ENCODE assay signal across 13 cellular contexts in the genomic region with DNA sequence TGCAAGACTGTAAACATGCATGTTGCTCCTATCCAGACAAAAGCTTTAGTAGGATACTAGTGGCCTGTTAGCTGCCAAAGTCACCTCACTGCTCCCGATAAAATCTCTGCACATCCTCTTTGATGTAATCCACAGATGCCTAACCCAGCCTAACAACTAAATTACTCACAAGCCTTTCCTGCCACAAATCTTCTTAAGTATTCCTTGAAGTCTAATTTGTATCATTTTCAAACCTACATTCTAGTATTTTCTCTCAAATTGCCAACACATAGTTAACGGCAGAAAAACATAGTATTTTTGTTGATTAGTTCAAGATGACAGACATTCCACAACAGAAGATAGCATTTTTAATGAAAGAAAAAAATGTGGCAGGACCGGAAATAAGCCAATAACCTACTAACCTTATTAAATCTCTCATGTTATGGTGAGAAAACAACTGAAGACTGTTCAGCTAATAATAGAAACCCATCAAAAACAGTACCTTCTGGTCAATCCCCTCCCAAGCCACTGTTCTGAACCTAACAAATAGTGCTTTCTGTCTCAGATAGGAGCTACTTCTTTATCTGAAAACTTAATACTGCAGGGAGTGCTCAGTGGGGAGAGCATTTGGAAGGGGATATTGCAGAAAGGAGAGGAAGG. TPM values are rescaled to one million over a fixed set of nuclear protein-coding genes. Genes with fewer than 3 reads are reported as not detected.
DNase-seq lines count a peak whose midpoint lies in the region; ATAC-seq and TF ChIP-seq lines count a peak whose summit lies in the region.
"Had no signal": no experiment of that assay in that cellular context is flagged by ENCODE, and none has a peak within 500 bp of the region (broad histone marks: within the 10 kb centered on the region; RNA-seq: fewer than 3 reads in every experiment).

A gene with protein sequence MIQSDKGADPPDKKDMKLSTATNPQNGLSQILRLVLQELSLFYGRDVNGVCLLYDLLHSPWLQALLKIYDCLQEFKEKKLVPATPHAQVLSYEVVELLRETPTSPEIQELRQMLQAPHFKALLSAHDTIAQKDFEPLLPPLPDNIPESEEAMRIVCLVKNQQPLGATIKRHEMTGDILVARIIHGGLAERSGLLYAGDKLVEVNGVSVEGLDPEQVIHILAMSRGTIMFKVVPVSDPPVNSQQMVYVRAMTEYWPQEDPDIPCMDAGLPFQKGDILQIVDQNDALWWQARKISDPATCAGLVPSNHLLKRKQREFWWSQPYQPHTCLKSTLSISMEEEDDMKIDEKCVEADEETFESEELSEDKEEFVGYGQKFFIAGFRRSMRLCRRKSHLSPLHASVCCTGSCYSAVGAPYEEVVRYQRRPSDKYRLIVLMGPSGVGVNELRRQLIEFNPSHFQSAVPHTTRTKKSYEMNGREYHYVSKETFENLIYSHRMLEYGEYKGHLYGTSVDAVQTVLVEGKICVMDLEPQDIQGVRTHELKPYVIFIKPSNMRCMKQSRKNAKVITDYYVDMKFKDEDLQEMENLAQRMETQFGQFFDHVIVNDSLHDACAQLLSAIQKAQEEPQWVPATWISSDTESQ (minus strand): TSS at position 57 of the 639 bp plus-strand sequence. CDS start 4,690 bp downstream, outside the sequence.

- H3K4me1 Mint-ChIP-seq in HFFc6 (ENCODE audit: low read depth): peaks cover 85% of the 10 kb centered on the region
- H3K4me1 Mint-ChIP-seq: stimulated activated naive B cell treated with anti-CD40 and anti-IgM and Interleukin-4, amounts not matched to agents 10 μg/mL and 1 μg/mL and 100 μg/mL, for 72 hours had no signal

- H3K9me3 ChIP-seq in esophagus muscularis mucosa: no peaks in the 10 kb centered on the region
- H3K9me3 ChIP-seq: mucosa of descending colon had no signal

- intact Hi-C loops in esophagus muscularis mucosa (cut with DNase I): no loop called here

- peak within 1 kb of the TSS; percentile 61 for H3K4me3 ChIP-seq in ACC112 (ENCODE audit: low read depth, low read length)
- no peak within 1 kb of the TSS for H3K4me3 ChIP-seq in esophagus muscularis mucosa
- H3K4me3 ChIP-seq: mucosa of descending colon had no signal

- TF ChIP-seq CTCF in HFFc6 (IDR thresholded peaks at IDR 0.05): no peak
- TF ChIP-seq CTCF in esophagus muscularis mucosa (IDR thresholded peaks at IDR 0.05): no peak

- H3K4me3 Mint-ChIP-seq in HFFc6: peak within 1 kb of the TSS; percentile 71
- H3K4me3 Mint-ChIP-seq: stimulated activated naive B cell treated with anti-CD40 and anti-IgM and Interleukin-4, amounts not matched to agents 10 μg/mL and 1 μg/mL and 100 μg/mL, for 72 hours had no signal

- H3K27ac Mint-ChIP-seq in HFFc6: peak within 1 kb of the TSS; percentile 84
- H3K27ac Mint-ChIP-seq: stimulated activated naive B cell treated with anti-CD40 and anti-IgM and Interleukin-4, amounts not matched to agents 10 μg/mL and 1 μg/mL and 100 μg/mL, for 72 hours had no signal

- DNase-seq in HFFc6: peak; percentile 85
- peak; percentile 54 for DNase-seq in amniotic epithelial cell (ENCODE audit: low read depth)
- peak; percentile 14 for DNase-seq in glomerular visceral epithelial cell (ENCODE audit: extremely low spot score)
- no peak for DNase-seq in esophagus muscularis mucosa (ENCODE audit: extremely low spot score)
- no peak for DNase-seq in DMS153 (lab: John Stamatoyannopoulos, UW)
- no peak for DNase-seq in NCI-H2196 treated with DMSO at 0.1 percent for 48 hours (lab: John Stamatoyannopoulos, UW; ENCODE audit: unreplicated experiment)
- DNase-seq: mucosa of descending colon; SHP77; stimulated activated naive B cell treated with anti-CD40 and anti-IgM and Interleukin-4, amounts not matched to agents 10 μg/mL and 1 μg/mL and 100 μg/mL, for 72 hours had no signal

- H2AFZ ChIP-seq in ACC112 (ENCODE audit: low read length, unreplicated experiment): peak within 1 kb of the TSS; percentile 16

- TF ChIP-seq EP300 in esophagus muscularis mucosa (IDR thresholded peaks at IDR 0.05): no peak

- H3K27ac ChIP-seq in ACC112 (ENCODE audit: low read depth, low read length) (peak within 1 kb of the TSS; percentile 95), esophagus muscularis mucosa (replicated peaks in 1 of 4) (peak within 1 kb of the TSS in 2 of 4 donors; percentile 8 to 16)
- H3K27ac ChIP-seq: C4-2B had no signal

- H3K27me3 Mint-ChIP-seq in HFFc6 (ENCODE audit: insufficient read depth): no peaks in the 10 kb centered on the region; the same call in 1 of the 2 replicates
- H3K27me3 Mint-ChIP-seq: stimulated activated naive B cell treated with anti-CD40 and anti-IgM and Interleukin-4, amounts not matched to agents 10 μg/mL and 1 μg/mL and 100 μg/mL, for 72 hours had no signal

- H3K27me3 ChIP-seq in ACC112 (ENCODE audit: insufficient read depth, low read length) (no peaks in the 10 kb centered on the region), esophagus muscularis mucosa (no peaks in the 10 kb centered on the region)

- H3K79me2 ChIP-seq in ACC112 (ENCODE audit: control insufficient read depth, insufficient read depth, low read length, unreplicated experiment): no peaks in the 10 kb centered on the region

- H3K36me3 Mint-ChIP-seq in HFFc6 (ENCODE audit: low read depth): peaks cover 33% of the 10 kb centered on the region

- H3K4me1 ChIP-seq in ACC112 (ENCODE audit: control insufficient read depth, insufficient read depth, low read length, unreplicated experiment) (peaks cover 50% of the 10 kb centered on the region), esophagus muscularis mucosa (peaks cover 6 to 19% (median 12%) of the 10 kb centered on the region in 4 donors)

- H3K36me3 ChIP-seq in ACC112 (ENCODE audit: insufficient read depth, low read length): peaks cover 10% of the 10 kb centered on the region
- H3K36me3 ChIP-seq in esophagus muscularis mucosa: peaks cover 14 to 43% (median 27%) of the 10 kb centered on the region in 4 donors

- TF ChIP-seq POLR2A in esophagus muscularis mucosa (IDR thresholded peaks at IDR 0.05; ENCODE audit: low read depth): no peak

- H3K9me3 Mint-ChIP-seq in HFFc6: no peaks in the 10 kb centered on the region
- H3K9me3 Mint-ChIP-seq: stimulated activated naive B cell treated with anti-CD40 and anti-IgM and Interleukin-4, amounts not matched to agents 10 μg/mL and 1 μg/mL and 100 μg/mL, for 72 hours had no signal

- WGBS in esophagus muscularis mucosa: 58% methylated on average over 3 of the region's 3 CpGs

- no peak for ATAC-seq in HG03469 (IDR thresholded peaks at IDR 0.05; ENCODE audit: unreplicated experiment)
- ATAC-seq: mucosa of descending colon; stimulated activated naive B cell treated with anti-CD40 and anti-IgM and Interleukin-4, amounts not matched to agents 10 μg/mL and 1 μg/mL and 100 μg/mL, for 72 hours had no signal

RNA-seq across cellular contexts. Expression of the gene that starts here (rescaled TPM):
- 1 to 10 TPM; 2.7 to 6.7 (median 3.7) TPM for total RNA-seq in HFFc6 (2021; fragmentation: NEBNext Ultra II Directional; extraction: Animal tissue kit (Norgen Biotek cat#: 25700))
- under 1 TPM in 1 of 4 donors, not detected in 3; 0.23 TPM for total RNA-seq in esophagus muscularis mucosa
- total RNA-seq: HT-29 had no signal

Comparison
In these comparisons a context has a peak if more than half of its experiments do, and no peak if none do; other contexts are left out.
1. DNase-seq: peak in HFFc6 (single experiment), amniotic epithelial cell (single experiment) and glomerular visceral epithelial cell (single experiment); none in esophagus muscularis mucosa (single experiment), DMS153 (single experiment) and NCI-H2196 treated with DMSO at 0.1 percent for 48 hours (single experiment).